ENCODE assay signal across 8 cellular contexts in the genomic region with DNA sequence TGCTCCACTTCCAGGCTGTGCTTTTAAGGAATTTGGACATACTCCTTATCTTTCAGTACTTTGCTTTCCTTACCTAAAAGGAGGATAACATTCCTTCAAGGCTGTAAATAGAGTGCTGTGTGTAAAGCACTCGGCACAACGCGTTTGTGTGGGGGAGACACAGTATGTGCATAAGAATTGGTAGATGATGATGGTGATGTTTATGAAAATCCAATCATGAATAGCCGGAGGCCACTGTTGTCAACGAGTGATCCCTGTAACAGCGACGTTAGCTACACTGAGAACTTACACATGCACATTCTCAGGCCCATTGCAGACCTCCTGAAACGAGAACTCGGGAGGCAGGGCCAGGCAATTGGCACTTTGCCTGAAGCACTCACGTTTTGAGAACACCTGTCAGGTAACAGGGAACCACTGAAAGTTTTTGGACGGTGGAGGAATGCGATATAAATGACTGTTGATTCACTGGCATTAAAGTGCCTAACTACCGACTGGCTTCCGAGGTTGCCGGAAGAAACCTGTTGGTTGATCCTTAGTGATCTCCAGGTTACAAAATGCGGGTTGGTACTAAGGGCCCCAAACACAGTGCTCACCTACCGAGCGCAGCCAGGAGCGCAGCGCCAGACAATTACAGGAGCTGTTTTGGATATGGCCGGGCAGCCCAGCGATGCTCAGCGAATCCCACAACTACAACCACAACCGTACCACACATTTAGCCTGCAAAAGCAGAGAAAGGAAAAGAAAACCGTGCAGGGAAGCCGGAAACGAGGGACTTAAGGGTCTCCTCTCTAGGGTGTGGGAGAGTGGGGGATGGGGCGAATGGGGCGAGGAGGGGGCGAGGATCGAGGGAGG. TPM values are rescaled to one million over a fixed set of nuclear protein-coding genes. Genes with fewer than 3 reads are reported as not detected.
A peak's percentile ranks its signal among the peaks of the same experiment; 100 is the strongest.
DNase-seq lines count a peak whose midpoint lies in the region; ATAC-seq and TF ChIP-seq lines count a peak whose summit lies in the region.

No MANE protein-coding gene starts in this region.

- peak; percentile 67 for DNase-seq in ELF-1 (ENCODE audit: low read depth, low spot score)
- DNase-seq in NCI-H226: peak; percentile 45
- peak; percentile 26 to 32 for DNase-seq in cardiac fibroblast (ENCODE audit: low read depth in 2 of 2)
- no peak for DNase-seq in left lobe of liver (ENCODE audit: low spot score)
- no peak for DNase-seq in suprapubic skin (ENCODE audit: low spot score in 2 of 2)
- DNase-seq in glomerular visceral epithelial cell (ENCODE audit: extremely low spot score): no peak

- peak overlapping the region; percentile 63 for H3K4me3 ChIP-seq in cardiac fibroblast (replicated peaks in 1 of 2; ENCODE audit: low read depth in 2 of 2, low read length in 2 of 2)
- H3K4me3 ChIP-seq in suprapubic skin: peak overlapping the region; percentile 72

- H3K27ac ChIP-seq in suprapubic skin: peak overlapping the region; percentile 89

- TF ChIP-seq CTCF in cardiac fibroblast (IDR thresholded peaks at IDR 0.05; ENCODE audit: low read depth, low read length) (no peak), suprapubic skin (IDR thresholded peaks at IDR 0.05) (no peak)

- no peaks in the 10 kb centered on the region for H3K36me3 ChIP-seq in suprapubic skin

- H3K4me1 ChIP-seq in suprapubic skin: peaks cover 37% of the 10 kb centered on the region

- H3K27me3 ChIP-seq in suprapubic skin: no peaks in the 10 kb centered on the region

- ATAC-seq in left lobe of liver (peak; percentile 3), HG02884 (IDR thresholded peaks at IDR 0.05; ENCODE audit: unreplicated experiment) (no peak), HG03469 (IDR thresholded peaks at IDR 0.05; ENCODE audit: unreplicated experiment) (no peak)

- WGBS in suprapubic skin: 10% methylated on average over 29 of the region's 31 CpGs

- TF ChIP-seq POLR2A in suprapubic skin (IDR thresholded peaks at IDR 0.05): no peak

- H3K9me3 ChIP-seq in suprapubic skin: no peaks in the 10 kb centered on the region

- no peak for TF ChIP-seq EP300 in suprapubic skin (IDR thresholded peaks at IDR 0.05)

RNA-seq across cellular contexts. Expression of gene MAP4K4, which starts 1.0 kb away (rescaled TPM):
- total RNA-seq in left lobe of liver (30.2 TPM), suprapubic skin (10 to 100 TPM; 29.6 to 56.6 (median 38.2) TPM)

Comparison
In these comparisons a context has a peak if more than half of its experiments do, and no peak if none do; other contexts are left out.
1. DNase-seq: peak in ELF-1 (single experiment), NCI-H226 (single experiment) and cardiac fibroblast (2 of 2); none in left lobe of liver (single experiment), suprapubic skin (0 of 2) and glomerular visceral epithelial cell (single experiment).